In the genomic region with DNA sequence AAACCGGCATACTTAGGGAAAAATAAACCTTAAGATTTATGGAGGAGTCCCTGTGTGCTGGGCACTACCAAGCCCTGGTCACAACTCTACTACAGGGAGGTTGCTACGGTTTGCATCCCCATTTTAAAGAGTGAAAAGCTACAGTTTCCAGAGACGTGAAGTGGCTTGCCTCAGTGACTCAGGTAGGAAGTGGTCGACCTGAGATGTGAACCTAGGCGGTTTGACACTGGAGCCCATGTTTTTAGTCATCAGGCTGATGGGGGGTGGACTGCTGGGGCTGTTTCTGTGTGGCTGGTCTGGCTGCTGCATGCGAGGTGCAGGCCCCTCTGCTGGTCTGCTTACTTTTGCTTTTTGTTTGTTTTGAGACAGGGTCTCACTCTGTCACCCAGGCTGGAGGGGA, we compare ENCODE assay signal across 15 cellular contexts. TPM values are rescaled to one million over a fixed set of nuclear protein-coding genes. Genes with fewer than 3 reads are reported as not detected.
DNase-seq lines count a peak whose midpoint lies in the region; ATAC-seq, FAIRE-seq and TF ChIP-seq lines count a peak whose summit lies in the region.
"Had no signal": no experiment of that assay in that cellular context is flagged by ENCODE, and none has a peak within 500 bp of the region (broad histone marks: within the 10 kb centered on the region; RNA-seq: fewer than 3 reads in every experiment).

No MANE protein-coding gene starts in this region.

- POLR2A ChIA-PET in H1 (lab: Charles Lee; ENCODE audit: partially characterized antibody), result interaction anchor here (0.6 kb wide), 1 partner anchor 464 kb away, joined by 3 read pairs; the partner anchor contains the start of gene SETD1A

- no peaks in the 10 kb centered on the region for H3K23me2 ChIP-seq in H1 (ENCODE audit: low read depth, low read length)

- CTCF ChIA-PET in H1 (lab: Charles Lee; ENCODE audit: partially characterized antibody), result interaction anchor here (1.3 to 1.8 kb wide), 2 partner anchors 21 to 30 kb away, joined by 4 read pairs; partner anchors contain the start of gene ZNF843

- H3K4ac ChIP-seq in H1 (replicated peaks; ENCODE audit: insufficient read length, low read depth, low read length), result no peak overlapping the region

- no peak overlapping the region for H3K4me3 ChIP-seq in H1 (ENCODE audit: extremely low read depth in 1 of 4, insufficient read depth in 2 of 4, low read depth in 3 of 4, low read length in 4 of 4)

- H3K27ac Mint-ChIP-seq in stimulated activated memory B cell treated with anti-CD40 and anti-IgM and Interleukin-4, amounts not matched to agents 10 μg/mL and 1 μg/mL and 100 μg/mL, for 72 hours, result no peak overlapping the region
- H3K27ac Mint-ChIP-seq in glutamatergic neuron (ENCODE audit: unreplicated experiment), result no peak overlapping the region

- TF ChIP-seq RAD21 in H1 (IDR thresholded peaks at IDR 0.05 in 1 of 2, conservative IDR thresholded peaks at IDR 0.05 in 1 of 2; ENCODE audit: low read depth in 2 of 2, low read length in 2 of 2), result no peak

- H3K4me3 Mint-ChIP-seq in stimulated activated memory B cell treated with anti-CD40 and anti-IgM and Interleukin-4, amounts not matched to agents 10 μg/mL and 1 μg/mL and 100 μg/mL, for 72 hours, result no peak overlapping the region
- H3K4me3 Mint-ChIP-seq in glutamatergic neuron (ENCODE audit: unreplicated experiment), result no peak overlapping the region

- no peak overlapping the region for H4K8ac ChIP-seq in H1 (ENCODE audit: extremely low read depth, insufficient read depth, low read length)

- H4K20me1 ChIP-seq in H1 (replicated peaks in 1 of 2; ENCODE audit: control insufficient read depth in 1 of 2, insufficient read depth in 2 of 2, low read length in 2 of 2), result no peaks in the 10 kb centered on the region

- H3K14ac ChIP-seq in H1 (ENCODE audit: insufficient read length), result no peak overlapping the region

- H2AK5ac ChIP-seq in H1 (ENCODE audit: low read depth, low read length), result no peak overlapping the region

- peaks cover 47% of the 10 kb centered on the region for H3K27me3 Mint-ChIP-seq in stimulated activated memory B cell treated with anti-CD40 and anti-IgM and Interleukin-4, amounts not matched to agents 10 μg/mL and 1 μg/mL and 100 μg/mL, for 72 hours
- H3K27me3 Mint-ChIP-seq in glutamatergic neuron (ENCODE audit: unreplicated experiment), result peaks cover 11% of the 10 kb centered on the region

- WGBS in H1 (ENCODE audit: extremely low coverage in 1 of 2, insufficient coverage in 1 of 2, insufficient read length in 1 of 2, insufficient replicate concordance in 2 of 2, low coverage in 1 of 2, low lambda C conversion rate in 2 of 2, missing lambda C conversion rate in 1 of 2), 2 experiments, result 73% methylated on average over 6 of the region's 6 CpGs; no CpG with 5 or more reads in 1 of the 2 experiments

- no peak overlapping the region for H2BK5ac ChIP-seq in H1 (ENCODE audit: low read depth, low read length)

- TF ChIP-seq CTCF in H1 (IDR thresholded peaks at IDR 0.05; ENCODE audit: control extremely low read depth in 1 of 3, insufficient read depth in 1 of 3, low read depth in 1 of 3, low read length in 3 of 3) (no peak), glutamatergic neuron (IDR thresholded peaks at IDR 0.05; ENCODE audit: partially characterized antibody, unreplicated experiment) (no peak)

- no peak overlapping the region for H3K56ac ChIP-seq in H1 (replicated peaks; ENCODE audit: insufficient read length, low read depth, low read length)

- H3K36me3 Mint-ChIP-seq in stimulated activated memory B cell treated with anti-CD40 and anti-IgM and Interleukin-4, amounts not matched to agents 10 μg/mL and 1 μg/mL and 100 μg/mL, for 72 hours, result no peaks in the 10 kb centered on the region
- H3K36me3 Mint-ChIP-seq in glutamatergic neuron (ENCODE audit: unreplicated experiment), result peaks cover 5% of the 10 kb centered on the region

- ATAC-seq in stimulated activated memory B cell treated with anti-CD40 and anti-IgM and Interleukin-4, amounts not matched to agents 10 μg/mL and 1 μg/mL and 100 μg/mL, for 72 hours, result peak; percentile 66

- H2BK20ac ChIP-seq in H1 (ENCODE audit: low read length), result no peak overlapping the region

- no peak overlapping the region for H3K27ac ChIP-seq in H1 (ENCODE audit: low read depth, low read length)
- H3K27ac ChIP-seq: HL-60 had no signal

- H4K5ac ChIP-seq in H1 (ENCODE audit: insufficient read length, low read depth, low read length), result no peak overlapping the region

- no peak for FAIRE-seq in H1 (lab: Jason Lieb, UNC)

- H2BK12ac ChIP-seq in H1 (ENCODE audit: low read depth, low read length), result no peak overlapping the region

- H3K9me3 Mint-ChIP-seq in stimulated activated memory B cell treated with anti-CD40 and anti-IgM and Interleukin-4, amounts not matched to agents 10 μg/mL and 1 μg/mL and 100 μg/mL, for 72 hours, result peaks cover 4% of the 10 kb centered on the region
- H3K9me3 Mint-ChIP-seq in glutamatergic neuron (ENCODE audit: unreplicated experiment), result peaks cover 13% of the 10 kb centered on the region

- TF ChIP-seq EP300 in H1 (IDR thresholded peaks at IDR 0.05; ENCODE audit: borderline replicate concordance in 1 of 2, low read depth in 2 of 2, low read length in 2 of 2), result no peak

- H3K27me3 ChIP-seq in H1 (replicated peaks in 1 of 4; ENCODE audit: control insufficient read depth in 3 of 4, extremely low read depth in 1 of 4, insufficient read depth in 3 of 4, low read length in 3 of 4), result peaks cover 0 to 8% (median 7%) of the 10 kb centered on the region in 4 experiments; a peak in 6 of 7 replicates

- H3K18ac ChIP-seq in H1 (ENCODE audit: extremely low read depth, low read length), result no peak overlapping the region

- no peak for TF ChIP-seq POLR2A in H1 (IDR thresholded peaks at IDR 0.05; ENCODE audit: control extremely low read depth in 1 of 2, low read depth in 2 of 2, low read length in 2 of 2)

- H3K4me1 ChIP-seq in H1 (replicated peaks in 1 of 4; ENCODE audit: control insufficient read depth in 3 of 4, insufficient read depth in 4 of 4, low read length in 3 of 4), result no peaks in the 10 kb centered on the region

- no peak overlapping the region for H3K23ac ChIP-seq in H1 (ENCODE audit: insufficient read length)

- no peaks in the 10 kb centered on the region for H3K79me1 ChIP-seq in H1 (ENCODE audit: low read depth, low read length)

- peak; percentile 12 to 16 for DNase-seq in activated CD4-positive, alpha-beta T cell treated with anti-CD3 and anti-CD28 coated beads for 4 hours
- DNase-seq in activated CD4-positive, alpha-beta T cell treated with anti-CD3 and anti-CD28 coated beads, Interleukin-2, amount 50 U/mL, for 1 hour, result no peak
- peak; percentile 79 for DNase-seq in activated CD8-positive, alpha-beta memory T cell treated with anti-CD3 and anti-CD28 coated beads for 24 hours
- DNase-seq in H1 (ENCODE audit: low read depth in 1 of 2, low spot score in 2 of 2) (no peak), glutamatergic neuron (no peak), midbrain (lab: John Stamatoyannopoulos, UW) (no peak), HuH-7 (ENCODE audit: low spot score) (no peak)
- DNase-seq: amniotic stem cell, hypothalamus, NCI-H1048, retina had no signal

- no peaks in the 10 kb centered on the region for H3K36me3 ChIP-seq in H1 (ENCODE audit: control insufficient read depth in 2 of 4, insufficient read depth in 4 of 4, low read length in 3 of 4)

- no peaks in the 10 kb centered on the region for H3K9me3 ChIP-seq in H1 (ENCODE audit: insufficient read depth in 2 of 2, low read depth in 1 of 2, low read length in 1 of 2)

- H3K79me2 ChIP-seq in H1 (ENCODE audit: control insufficient read depth in 1 of 2, insufficient read depth in 2 of 2, low read length in 2 of 2), result no peaks in the 10 kb centered on the region

- H3K9ac ChIP-seq in H1 (replicated peaks in 1 of 4; ENCODE audit: extremely low read depth in 1 of 4, low read depth in 3 of 4, low read length in 3 of 4), result no peak overlapping the region

- no peak overlapping the region for H3K4me2 ChIP-seq in H1 (ENCODE audit: insufficient read depth in 1 of 2, low read depth in 2 of 2, low read length in 2 of 2)

- H2BK120ac ChIP-seq in H1 (replicated peaks; ENCODE audit: low read depth, low read length), result no peak overlapping the region

- H2BK15ac ChIP-seq in H1 (ENCODE audit: low read length), result no peak overlapping the region

- peaks cover 4% of the 10 kb centered on the region for H3K4me1 Mint-ChIP-seq in stimulated activated memory B cell treated with anti-CD40 and anti-IgM and Interleukin-4, amounts not matched to agents 10 μg/mL and 1 μg/mL and 100 μg/mL, for 72 hours
- no peaks in the 10 kb centered on the region for H3K4me1 Mint-ChIP-seq in glutamatergic neuron (ENCODE audit: low read depth, unreplicated experiment)

- no peak overlapping the region for H4K91ac ChIP-seq in H1 (replicated peaks; ENCODE audit: insufficient read length, low read length)

- no peak overlapping the region for H2AFZ ChIP-seq in H1 (ENCODE audit: low read length)

RNA-seq across cellular contexts. Expression of gene COX6A2, which starts 6.6 kb away (rescaled TPM):
- not detected in 2 replicates for total RNA-seq in H1 (2021; fragmentation: NEBNext Ultra II Directional; extraction: Animal tissue kit (Norgen Biotek cat#: 25700))
- polyA plus RNA-seq in H1 (2011; rRNA removed), result 0.79 and 1.6 TPM in 2 replicates
- polyA plus RNA-seq in H1 (2011; cell fraction: cytosol; rRNA removed), result not detected
- 1.4 TPM for polyA plus RNA-seq in H1 (2011; cell fraction: nucleus; rRNA removed)
- 1.3 to 3.0 TPM (median 2.3 TPM) in 3 of 4 replicates, not detected in the other for polyA plus RNA-seq in H1 (2012, experiment 1 of 2)
- polyA plus RNA-seq in H1 (2012, experiment 2 of 2), result not detected
- polyA plus RNA-seq in H1 (2013, experiment 1 of 2), result 2.7 TPM
- 1.3 TPM for polyA plus RNA-seq in H1 (2013, experiment 2 of 2)
- not detected in 2 replicates for polyA minus RNA-seq in H1 (2011; rRNA and poly(A)+ RNA removed)
- polyA minus RNA-seq in H1 (2011; cell fraction: cytosol; rRNA and poly(A)+ RNA removed), result not detected
- 2.9 TPM for polyA minus RNA-seq in H1 (2011; cell fraction: nucleus; rRNA and poly(A)+ RNA removed)
- not detected for total RNA-seq in glutamatergic neuron (ENCODE audit: unreplicated experiment)
- total RNA-seq: H4, temporal lobe had no signal

RNA-seq across cellular contexts. Expression of gene ZNF843, which starts 21.0 kb away (rescaled TPM):
- 0.15 and 0.19 TPM in 2 replicates for total RNA-seq in H1 (2021; fragmentation: NEBNext Ultra II Directional; extraction: Animal tissue kit (Norgen Biotek cat#: 25700))
- 0.32 and 0.36 TPM in 2 replicates for polyA plus RNA-seq in H1 (2011; rRNA removed)
- 0.28 TPM for polyA plus RNA-seq in H1 (2011; cell fraction: cytosol; rRNA removed)
- 0.27 TPM for polyA plus RNA-seq in H1 (2011; cell fraction: nucleus; rRNA removed)
- polyA plus RNA-seq in H1 (2012, experiment 1 of 2), result 0.08 to 0.17 TPM (median 0.11 TPM) in 4 replicates
- polyA plus RNA-seq in H1 (2012, experiment 2 of 2), result 0.18 TPM
- 0.10 TPM for polyA plus RNA-seq in H1 (2013, experiment 1 of 2)
- polyA plus RNA-seq in H1 (2013, experiment 2 of 2), result 0.15 TPM
- 0.29 and 0.32 TPM in 2 replicates for polyA minus RNA-seq in H1 (2011; rRNA and poly(A)+ RNA removed)
- polyA minus RNA-seq in H1 (2011; cell fraction: cytosol; rRNA and poly(A)+ RNA removed), result not detected
- 0.30 TPM for polyA minus RNA-seq in H1 (2011; cell fraction: nucleus; rRNA and poly(A)+ RNA removed)
- 1.1 TPM for total RNA-seq in glutamatergic neuron (ENCODE audit: unreplicated experiment)

RNA-seq across cellular contexts. Expression of gene ITGAD, which starts 28.5 kb away (rescaled TPM):
- total RNA-seq in H1 (2021; fragmentation: NEBNext Ultra II Directional; extraction: Animal tissue kit (Norgen Biotek cat#: 25700)), result not detected in 2 replicates
- 0.06 TPM in 1 of 2 replicates, not detected in the other for polyA plus RNA-seq in H1 (2011; rRNA removed)
- polyA plus RNA-seq in H1 (2011; cell fraction: cytosol; rRNA removed), result 0.06 TPM
- 0.09 TPM for polyA plus RNA-seq in H1 (2011; cell fraction: nucleus; rRNA removed)
- 0.05 to 0.08 TPM in 2 of 4 replicates, not detected in the others for polyA plus RNA-seq in H1 (2012, experiment 1 of 2)
- polyA plus RNA-seq in H1 (2012, experiment 2 of 2), result not detected
- not detected for polyA plus RNA-seq in H1 (2013, experiment 1 of 2)
- not detected for polyA plus RNA-seq in H1 (2013, experiment 2 of 2)
- not detected in 2 replicates for polyA minus RNA-seq in H1 (2011; rRNA and poly(A)+ RNA removed)
- not detected for polyA minus RNA-seq in H1 (2011; cell fraction: cytosol; rRNA and poly(A)+ RNA removed)
- not detected for polyA minus RNA-seq in H1 (2011; cell fraction: nucleus; rRNA and poly(A)+ RNA removed)
- total RNA-seq in glutamatergic neuron (ENCODE audit: unreplicated experiment), result not detected
- total RNA-seq: H4, temporal lobe had no signal

RNA-seq across cellular contexts. Expression of gene ARMC5, which starts 37.7 kb away (rescaled TPM):
- 8.7 and 8.9 TPM in 2 replicates for total RNA-seq in H1 (2021; fragmentation: NEBNext Ultra II Directional; extraction: Animal tissue kit (Norgen Biotek cat#: 25700))
- 7.8 and 16.4 TPM in 2 replicates for polyA plus RNA-seq in H1 (2011; rRNA removed)
- 7.8 TPM for polyA plus RNA-seq in H1 (2011; cell fraction: cytosol; rRNA removed)
- 29.9 TPM for polyA plus RNA-seq in H1 (2011; cell fraction: nucleus; rRNA removed)
- polyA plus RNA-seq in H1 (2012, experiment 1 of 2), result 5.1 to 9.5 TPM (median 8.8 TPM) in 4 replicates
- polyA plus RNA-seq in H1 (2012, experiment 2 of 2), result 7.5 TPM
- 7.8 TPM for polyA plus RNA-seq in H1 (2013, experiment 1 of 2)
- polyA plus RNA-seq in H1 (2013, experiment 2 of 2), result 6.2 TPM
- 3.4 TPM in 2 replicates for polyA minus RNA-seq in H1 (2011; rRNA and poly(A)+ RNA removed)
- 5.3 TPM for polyA minus RNA-seq in H1 (2011; cell fraction: cytosol; rRNA and poly(A)+ RNA removed)
- polyA minus RNA-seq in H1 (2011; cell fraction: nucleus; rRNA and poly(A)+ RNA removed), result 10.0 TPM
- 15.8 TPM for total RNA-seq in glutamatergic neuron (ENCODE audit: unreplicated experiment)

RNA-seq across cellular contexts. Expression of gene TGFB1I1, which starts 50.4 kb away (rescaled TPM):
- total RNA-seq in H1 (2021; fragmentation: NEBNext Ultra II Directional; extraction: Animal tissue kit (Norgen Biotek cat#: 25700)), result 5.8 and 7.0 TPM in 2 replicates
- polyA plus RNA-seq in H1 (2011; rRNA removed), result 4.8 and 5.6 TPM in 2 replicates
- polyA plus RNA-seq in H1 (2011; cell fraction: cytosol; rRNA removed), result 2.8 TPM
- 5.2 TPM for polyA plus RNA-seq in H1 (2011; cell fraction: nucleus; rRNA removed)
- polyA plus RNA-seq in H1 (2012, experiment 1 of 2), result 3.1 to 6.8 TPM (median 6.4 TPM) in 4 replicates
- 6.7 TPM for polyA plus RNA-seq in H1 (2012, experiment 2 of 2)
- 5.6 TPM for polyA plus RNA-seq in H1 (2013, experiment 1 of 2)
- 5.3 TPM for polyA plus RNA-seq in H1 (2013, experiment 2 of 2)
- polyA minus RNA-seq in H1 (2011; rRNA and poly(A)+ RNA removed), result 1.4 and 3.4 TPM in 2 replicates
- polyA minus RNA-seq in H1 (2011; cell fraction: cytosol; rRNA and poly(A)+ RNA removed), result 4.8 TPM
- polyA minus RNA-seq in H1 (2011; cell fraction: nucleus; rRNA and poly(A)+ RNA removed), result 5.4 TPM
- total RNA-seq in glutamatergic neuron (ENCODE audit: unreplicated experiment), result 19.2 TPM

Comparison
In these comparisons a context has a peak if more than half of its experiments do, and no peak if none do; other contexts are left out.
1. DNase-seq: peak in activated CD4-positive, alpha-beta T cell treated with anti-CD3 and anti-CD28 coated beads for 4 hours (2 of 2) and activated CD8-positive, alpha-beta memory T cell treated with anti-CD3 and anti-CD28 coated beads for 24 hours (single experiment); none in activated CD4-positive, alpha-beta T cell treated with anti-CD3 and anti-CD28 coated beads, Interleukin-2, amount 50 U/mL, for 1 hour (single experiment), H1 (0 of 2), glutamatergic neuron (single experiment), midbrain (single experiment) and HuH-7 (single experiment).